Comparison of ENCODE assay signal across 9 cellular contexts in the genomic region with DNA sequence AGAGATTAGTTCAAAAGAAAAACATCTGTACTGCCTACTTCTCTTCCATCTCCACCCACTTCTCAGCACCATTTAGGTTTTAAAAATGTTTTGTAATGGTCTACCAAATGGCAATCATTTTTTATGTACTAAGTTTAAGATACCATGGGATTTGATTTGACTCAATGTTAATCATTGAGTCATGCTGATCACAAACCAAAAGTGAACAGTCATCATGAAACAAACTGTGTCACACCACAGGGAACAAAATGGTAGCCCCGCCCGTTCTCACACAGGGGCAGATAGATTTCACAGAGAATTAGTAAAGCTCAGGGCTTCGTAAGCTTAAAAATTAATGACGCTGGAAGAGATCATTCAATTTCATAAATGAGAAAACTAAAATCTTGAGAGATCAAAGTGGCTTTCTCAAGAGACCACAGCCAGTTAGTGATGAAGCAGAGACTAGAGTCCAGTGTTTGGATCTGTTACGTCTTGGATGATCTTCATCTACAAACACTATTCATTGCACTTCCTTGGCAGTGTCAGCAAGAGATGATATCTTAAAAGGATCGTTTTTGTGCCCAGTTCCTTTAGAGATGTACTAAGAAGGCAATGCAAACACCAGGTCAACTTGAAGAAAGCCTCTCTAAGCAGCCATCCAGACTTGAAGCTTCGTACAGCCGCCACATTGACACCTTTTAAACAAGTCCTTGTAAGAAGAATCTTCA. TPM values are rescaled to one million over a fixed set of nuclear protein-coding genes. Genes with fewer than 3 reads are reported as not detected.
DNase-seq lines count a peak whose midpoint lies in the region; ATAC-seq and TF ChIP-seq lines count a peak whose summit lies in the region.
"Had no signal": no experiment of that assay in that cellular context is flagged by ENCODE, and none has a peak within 500 bp of the region (broad histone marks: within the 10 kb centered on the region; RNA-seq: fewer than 3 reads in every experiment).

No MANE protein-coding gene starts in this region.

- no peak overlapping the region for H3K56ac ChIP-seq in mesendoderm (ENCODE audit: low read length)

- H2AK5ac ChIP-seq in mesendoderm (ENCODE audit: low read length), result no peak overlapping the region

- no peaks in the 10 kb centered on the region for H3K9me3 ChIP-seq in RWPE2 (ENCODE audit: severe bottlenecking)
- H3K9me3 ChIP-seq: BLaER1 had no signal

- ATAC-seq in HG02840 (IDR thresholded peaks at IDR 0.05; ENCODE audit: low FRiP score, unreplicated experiment) (peak; percentile 90), RWPE2 (ENCODE audit: low read depth) (peak; percentile 13; the same call in 1 of the 3 replicates)

- H2BK5ac ChIP-seq in mesendoderm (ENCODE audit: low read length), result no peak overlapping the region

- H3K27me3 Mint-ChIP-seq in activated CD4-positive, alpha-beta T cell treated with anti-CD3 and anti-CD28 coated beads, Interleukin-2, amount 10 ng/mL, durations not matched to agents 7 days and 5 days, result peaks cover 5% of the 10 kb centered on the region

- H3K4me1 ChIP-seq in RWPE2 (ENCODE audit: insufficient read depth, poor library complexity, severe bottlenecking) (peaks cover 19% of the 10 kb centered on the region), mesendoderm (ENCODE audit: control insufficient read depth, low read depth, low read length) (peaks cover 12% of the 10 kb centered on the region)
- H3K4me1 ChIP-seq: BLaER1 had no signal

- no peak for TF ChIP-seq CTCF in RWPE2 (IDR thresholded peaks at IDR 0.05; ENCODE audit: poor library complexity, severe bottlenecking)

- H3K23ac ChIP-seq in mesendoderm (ENCODE audit: low read length), result no peak overlapping the region

- H2BK120ac ChIP-seq in mesendoderm (ENCODE audit: low read depth, low read length), result no peak overlapping the region

- H3K4me3 Mint-ChIP-seq in activated CD4-positive, alpha-beta T cell treated with anti-CD3 and anti-CD28 coated beads, Interleukin-2, amount 10 ng/mL, durations not matched to agents 7 days and 5 days, result no peak overlapping the region

- H3K9me3 Mint-ChIP-seq in activated CD4-positive, alpha-beta T cell treated with anti-CD3 and anti-CD28 coated beads, Interleukin-2, amount 10 ng/mL, durations not matched to agents 7 days and 5 days, result no peaks in the 10 kb centered on the region

- no peak overlapping the region for H3K18ac ChIP-seq in mesendoderm (ENCODE audit: low read length)

- H3K4me3 ChIP-seq in RWPE2 (ENCODE audit: severe bottlenecking) (no peak overlapping the region), mesendoderm (ENCODE audit: low read length) (no peak overlapping the region)
- H3K4me3 ChIP-seq: BLaER1 had no signal

- no peaks in the 10 kb centered on the region for H3K79me2 ChIP-seq in mesendoderm (ENCODE audit: control insufficient read depth, insufficient read depth, low read length)

- no peaks in the 10 kb centered on the region for H3K79me1 ChIP-seq in mesendoderm (ENCODE audit: low read length)

- H3K27ac Mint-ChIP-seq in activated CD4-positive, alpha-beta T cell treated with anti-CD3 and anti-CD28 coated beads, Interleukin-2, amount 10 ng/mL, durations not matched to agents 7 days and 5 days, result no peak overlapping the region

- H4K8ac ChIP-seq in mesendoderm (ENCODE audit: low read depth, low read length), result no peak overlapping the region

- DNase-seq in activated CD4-positive, alpha-beta T cell treated with anti-CD3 and anti-CD28 coated beads, Interleukin-2, amount 10 ng/mL, durations not matched to agents 7 days and 5 days, result peak; percentile 16
- no peak for DNase-seq in activated CD4-positive, alpha-beta T cell treated with anti-CD3 and anti-CD28 coated beads, Interleukin-2, amount 50 U/mL, for 1 hour
- DNase-seq in RWPE2 (ENCODE audit: low spot score), result no peak
- DNase-seq in mesendoderm, result peak; percentile 22
- no peak for DNase-seq in NCI-H82 treated with DMSO at 0.1 percent for 48 hours (lab: John Stamatoyannopoulos, UW; ENCODE audit: unreplicated experiment)
- DNase-seq in NCI-H2171 treated with DMSO at 0.1 percent for 48 hours (lab: John Stamatoyannopoulos, UW), result no peak
- DNase-seq in SKM-1 treated with dmso at 0.1 percent for 144 hours (lab: John Stamatoyannopoulos, UW; ENCODE audit: unreplicated experiment), result no peak

- no peaks in the 10 kb centered on the region for H3K36me3 ChIP-seq in RWPE2 (ENCODE audit: low read depth)
- no peaks in the 10 kb centered on the region for H3K36me3 ChIP-seq in mesendoderm (ENCODE audit: control insufficient read depth, insufficient read depth, low read length)
- H3K36me3 ChIP-seq: BLaER1 had no signal

- H3K4me1 Mint-ChIP-seq in activated CD4-positive, alpha-beta T cell treated with anti-CD3 and anti-CD28 coated beads, Interleukin-2, amount 10 ng/mL, durations not matched to agents 7 days and 5 days, result peaks cover 22% of the 10 kb centered on the region

- no peak overlapping the region for H3K9ac ChIP-seq in mesendoderm (ENCODE audit: low read length)
- H3K9ac ChIP-seq: BLaER1 had no signal

- no peaks in the 10 kb centered on the region for H3K27me3 ChIP-seq in RWPE2 (ENCODE audit: insufficient read depth, poor library complexity, severe bottlenecking)
- H3K27me3 ChIP-seq in mesendoderm (ENCODE audit: insufficient read depth, low read length, poor library complexity), result no peaks in the 10 kb centered on the region
- H3K27me3 ChIP-seq: BLaER1 had no signal

- H4K5ac ChIP-seq in mesendoderm (ENCODE audit: low read length), result no peak overlapping the region

- H3K36me3 Mint-ChIP-seq in activated CD4-positive, alpha-beta T cell treated with anti-CD3 and anti-CD28 coated beads, Interleukin-2, amount 10 ng/mL, durations not matched to agents 7 days and 5 days (ENCODE audit: low read depth), result no peaks in the 10 kb centered on the region

- CTCF ChIA-PET in activated CD4-positive, alpha-beta T cell treated with anti-CD3 and anti-CD28 coated beads, Interleukin-2, amount 10 ng/mL, durations not matched to agents 7 days and 5 days (lab: Charles Lee), result no interaction called here

- POLR2A ChIA-PET in activated CD4-positive, alpha-beta T cell treated with anti-CD3 and anti-CD28 coated beads, Interleukin-2, amount 10 ng/mL, durations not matched to agents 7 days and 5 days (lab: Charles Lee), result no interaction called here

- H3K4me2 ChIP-seq in mesendoderm (ENCODE audit: low read length), result no peak overlapping the region
- H3K4me2 ChIP-seq: BLaER1 had no signal

- H2BK15ac ChIP-seq in mesendoderm (replicated peaks; ENCODE audit: low read depth), result no peak overlapping the region

- H3K4ac ChIP-seq in mesendoderm (ENCODE audit: low read depth, low read length), result peak overlapping the region; percentile 57

- H3K27ac ChIP-seq in RWPE2 (ENCODE audit: poor library complexity, severe bottlenecking) (peak overlapping the region; percentile 7), mesendoderm (ENCODE audit: low read depth, low read length) (no peak overlapping the region)
- H3K27ac ChIP-seq: BLaER1 had no signal

- no CpG with 5 or more reads among the region's 8 CpGs for WGBS in mesendoderm (ENCODE audit: extremely low coverage, insufficient coverage, low lambda C conversion rate)

RNA-seq across cellular contexts. Expression of a gene that starts 33.9 kb away (rescaled TPM):
- 1 to 10 TPM; 3.7 to 4.2 TPM for total RNA-seq in activated CD4-positive, alpha-beta T cell treated with anti-CD3 and anti-CD28 coated beads, Interleukin-2, amount 10 ng/mL, durations not matched to agents 7 days and 5 days
- 32.6 TPM for polyA plus RNA-seq in mesendoderm (2013, experiment 1 of 2)
- 32.2 TPM for polyA plus RNA-seq in mesendoderm (2013, experiment 2 of 2)

Comparison
In these comparisons a context has a peak if more than half of its experiments do, and no peak if none do; other contexts are left out.
1. DNase-seq: peak in activated CD4-positive, alpha-beta T cell treated with anti-CD3 and anti-CD28 coated beads, Interleukin-2, amount 10 ng/mL, durations not matched to agents 7 days and 5 days (single experiment) and mesendoderm (single experiment); none in activated CD4-positive, alpha-beta T cell treated with anti-CD3 and anti-CD28 coated beads, Interleukin-2, amount 50 U/mL, for 1 hour (single experiment), RWPE2 (single experiment), NCI-H82 treated with DMSO at 0.1 percent for 48 hours (single experiment), NCI-H2171 treated with DMSO at 0.1 percent for 48 hours (single experiment) and SKM-1 treated with dmso at 0.1 percent for 144 hours (single experiment).